In genomic region chr19:11355160-11356073, GRCh38 we compare ENCODE assay signal across 8 cellular contexts. TPM values are rescaled to one million over a fixed set of nuclear protein-coding genes. Genes with fewer than 3 reads are reported as not detected.
DNase-seq lines count a peak whose midpoint lies in the region; ATAC-seq, FAIRE-seq and TF ChIP-seq lines count a peak whose summit lies in the region.

A gene with protein sequence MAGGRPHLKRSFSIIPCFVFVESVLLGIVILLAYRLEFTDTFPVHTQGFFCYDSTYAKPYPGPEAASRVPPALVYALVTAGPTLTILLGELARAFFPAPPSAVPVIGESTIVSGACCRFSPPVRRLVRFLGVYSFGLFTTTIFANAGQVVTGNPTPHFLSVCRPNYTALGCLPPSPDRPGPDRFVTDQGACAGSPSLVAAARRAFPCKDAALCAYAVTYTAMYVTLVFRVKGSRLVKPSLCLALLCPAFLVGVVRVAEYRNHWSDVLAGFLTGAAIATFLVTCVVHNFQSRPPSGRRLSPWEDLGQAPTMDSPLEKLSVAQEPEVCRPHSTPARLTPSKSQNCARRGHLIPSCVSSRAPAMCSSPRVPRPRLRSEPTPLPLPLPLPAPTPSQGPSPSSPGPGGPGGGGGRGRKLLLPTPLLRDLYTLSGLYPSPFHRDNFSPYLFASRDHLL (plus strand): TSS chr19:11355432. CDS start chr19:11357674, 2,242 bp downstream.

- no peaks in the 10 kb centered on the region for H3K9me3 Mint-ChIP-seq in activated B cell treated with CpG ODN at 0.5 μM for 24 hours

- H3K36me3 Mint-ChIP-seq in activated B cell treated with CpG ODN at 0.5 μM for 24 hours (ENCODE audit: low read depth), result no peaks in the 10 kb centered on the region

- peak; percentile 97 for DNase-seq in AG08395 (ENCODE audit: low spot score)
- peak; percentile 90 for DNase-seq in GM20000 (ENCODE audit: low spot score)
- DNase-seq in NCI-H2171 treated with DMSO at 0.1 percent for 48 hours (lab: John Stamatoyannopoulos, UW), result peak; percentile 81
- peak; percentile 70 for DNase-seq in activated B cell treated with CpG ODN at 0.5 μM for 24 hours
- peak; percentile 71 for DNase-seq in bronchial epithelial cell (ENCODE audit: low read depth)
- peak; percentile 91 for DNase-seq in iPS-NIHi7 (ENCODE audit: extremely low spot score)

- TF ChIP-seq CTCF in GM20000 (IDR thresholded peaks at IDR 0.05; ENCODE audit: extremely low read depth, missing control alignments), result no peak
- TF ChIP-seq CTCF in activated B cell treated with CpG ODN at 0.5 μM for 24 hours (IDR thresholded peaks at IDR 0.05), result no peak
- no peak for TF ChIP-seq CTCF in bronchial epithelial cell (IDR thresholded peaks at IDR 0.05; ENCODE audit: insufficient read depth, low read length, severe bottlenecking)

- FAIRE-seq in bronchial epithelial cell (lab: Jason Lieb, UNC), result no peak

- H3K27me3 Mint-ChIP-seq in activated B cell treated with CpG ODN at 0.5 μM for 24 hours, result peaks cover 12% of the 10 kb centered on the region

- H3K36me3 ChIP-seq in bronchial epithelial cell (ENCODE audit: control insufficient read depth, insufficient read depth, low read length), result no peaks in the 10 kb centered on the region

- peak within 1 kb of the TSS in 20 of 21 experiments; percentile 13 to 87 (median 76) for H3K27ac ChIP-seq in skin epidermis

- ATAC-seq in activated B cell treated with CpG ODN at 0.5 μM for 24 hours (ENCODE audit: low read depth) (peak; percentile 93), GM21447 (IDR thresholded peaks at IDR 0.05; ENCODE audit: unreplicated experiment) (no peak)

- CTCF ChIA-PET in activated B cell treated with CpG ODN at 0.5 μM for 24 hours (lab: Charles Lee), result no interaction called here

- POLR2A ChIA-PET in activated B cell treated with CpG ODN at 0.5 μM for 24 hours (lab: Charles Lee), result no interaction called here

- H3K4me3 ChIP-seq in bronchial epithelial cell (ENCODE audit: low read depth, low read length), result peak within 1 kb of the TSS; percentile 46
- peak within 1 kb of the TSS; percentile 52 to 67 (median 57) for H3K4me3 ChIP-seq in skin epidermis

- intact Hi-C loops in activated B cell treated with CpG ODN at 0.5 μM for 24 hours (cut with micrococcal nuclease), result loop anchor here (1.0 kb wide), 2 partner anchors 9 to 22 kb away; partner anchors contain the start of genes CCDC159 and TMEM205

- peaks cover 11% of the 10 kb centered on the region for H3K4me1 Mint-ChIP-seq in activated B cell treated with CpG ODN at 0.5 μM for 24 hours

- peak within 1 kb of the TSS; percentile 67 for H3K4me3 Mint-ChIP-seq in activated B cell treated with CpG ODN at 0.5 μM for 24 hours

- H3K27me3 ChIP-seq in bronchial epithelial cell (ENCODE audit: control insufficient read depth, insufficient read depth, low read length), result no peaks in the 10 kb centered on the region

- no peak within 1 kb of the TSS for H3K27ac Mint-ChIP-seq in activated B cell treated with CpG ODN at 0.5 μM for 24 hours

RNA-seq across cellular contexts. Expression of the gene that starts here (rescaled TPM):
- 1.5 and 2.2 TPM in 2 replicates for total RNA-seq in activated B cell treated with CpG ODN at 0.5 μM for 24 hours
- 1.8 and 6.0 TPM in 2 replicates for total RNA-seq in bronchial epithelial cell
